ENCODE assay signal across 23 cellular contexts in the genomic region with DNA sequence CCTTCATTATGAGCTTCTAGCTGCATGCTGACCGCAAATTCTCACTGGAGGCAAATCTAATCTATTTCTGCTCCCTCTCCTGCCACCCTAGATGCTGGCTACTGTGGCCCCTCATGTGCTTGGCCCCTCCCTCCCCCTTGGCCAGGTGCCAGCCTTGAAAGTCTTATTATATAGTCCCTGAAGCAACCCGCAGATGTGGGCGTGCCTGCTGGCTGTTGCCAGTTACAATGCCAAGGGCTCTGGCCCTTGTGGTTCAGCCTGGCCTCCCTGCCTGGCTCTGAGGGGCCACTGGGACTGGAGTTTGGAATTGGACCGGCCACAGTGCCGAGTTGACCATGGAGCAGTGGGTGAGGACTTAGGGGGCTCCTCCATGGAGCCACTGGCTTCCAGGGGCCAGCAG.
"Had no signal": no experiment of that assay in that cellular context is flagged by ENCODE, and none has a peak within 500 bp of the region (broad histone marks: within the 10 kb centered on the region; RNA-seq: fewer than 3 reads in every experiment).

No MANE protein-coding gene starts in this region.

- H3K27me3 ChIP-seq: cardiac muscle cell, hepatocyte, ovary had no signal

- ATAC-seq: effector memory CD8-positive, alpha-beta T cell; left lobe of liver; psoas muscle; sciatic nerve had no signal

- FAIRE-seq: colon, islet of Langerhans, urothelium cell line had no signal

- H3K4me3 Mint-ChIP-seq: dendritic cell treated with granulocyte-macrophage colony-stimulating factor and Interleukin-4, amounts not matched to agents 40 ng/mL and 50 ng/mL, for 4 days; effector memory CD8-positive, alpha-beta T cell had no signal

- H3K4me3 ChIP-seq: cardiac muscle cell, esophagus squamous epithelium, hepatocyte, lung, ovary, psoas muscle, skin epidermis had no signal

- H2AFZ ChIP-seq: hepatocyte had no signal

- H3K27ac ChIP-seq: cardiac muscle cell, esophagus squamous epithelium, hepatocyte, ovary, psoas muscle, skin epidermis had no signal

- H3K9me3 ChIP-seq: psoas muscle had no signal

- H3K27ac Mint-ChIP-seq: dendritic cell treated with granulocyte-macrophage colony-stimulating factor and Interleukin-4, amounts not matched to agents 40 ng/mL and 50 ng/mL, for 4 days; effector memory CD8-positive, alpha-beta T cell had no signal

- H3K4me1 ChIP-seq: esophagus squamous epithelium, psoas muscle had no signal

- DNase-seq: effector memory CD8-positive, alpha-beta T cell; esophagus squamous epithelium; foreskin fibroblast; kidney glomerular epithelial cell; mesenchymal stem cell; midbrain; naive B cell; ovary; retina; stimulated activated CD4-positive, alpha-beta T cell treated with anti-CD3 and anti-CD28 coated beads, Interleukin-12 subunit alpha, Interleukin-12 subunit beta, amount 100 ng/mL, for 4 hours; stimulated activated naive CD4-positive, alpha-beta T cell treated with Interleukin-2 at 50 U/mL for 16 hours; trophoblast cell had no signal

- H3K79me2 ChIP-seq: hepatocyte had no signal

- H3K36me3 ChIP-seq: cardiac muscle cell, esophagus squamous epithelium, ovary had no signal

- H3K4me2 ChIP-seq: hepatocyte had no signal
